ENCODE assay signal across 9 cellular contexts in the genomic region with DNA sequence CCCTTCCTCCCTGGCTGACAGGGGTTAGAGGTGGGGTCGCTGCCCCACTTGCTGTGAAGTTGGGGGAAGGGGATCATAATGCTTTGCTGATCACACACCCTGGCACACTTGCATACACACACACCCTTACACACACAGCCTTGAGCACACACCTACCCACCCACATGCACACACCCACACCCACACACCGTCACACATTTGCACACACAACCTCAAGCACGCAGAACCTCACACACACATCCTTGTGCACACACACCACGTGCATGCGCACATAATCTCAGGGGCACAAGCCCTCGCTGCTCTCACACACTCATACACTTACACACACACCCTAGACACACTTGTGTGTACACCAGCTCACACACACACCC. TPM values are rescaled to one million over a fixed set of nuclear protein-coding genes. Genes with fewer than 3 reads are reported as not detected.
"Had no signal": no experiment of that assay in that cellular context is flagged by ENCODE, and none has a peak within 500 bp of the region (broad histone marks: within the 10 kb centered on the region; RNA-seq: fewer than 3 reads in every experiment).

No MANE protein-coding gene starts in this region.

- DNase-seq: activated CD8-positive, alpha-beta memory T cell treated with anti-CD3 and anti-CD28 coated beads, Interleukin-2, amount 50 U/mL, for 4 hours; glutamatergic neuron; posterior cingulate gyrus had no signal

- H3K4me3 ChIP-seq: ascending aorta, cardiac muscle cell, esophagus muscularis mucosa, neural progenitor cell, skin epidermis, vagina had no signal

- H3K36me3 ChIP-seq: ascending aorta, cardiac muscle cell, esophagus muscularis mucosa, neural progenitor cell, vagina had no signal

- H3K4me3 Mint-ChIP-seq: neural progenitor cell had no signal

- H3K9ac ChIP-seq: neural progenitor cell had no signal

- H3K9me3 ChIP-seq: ascending aorta, esophagus muscularis mucosa, vagina had no signal

- H3K36me3 Mint-ChIP-seq: neural progenitor cell had no signal

- H3K27me3 ChIP-seq: ascending aorta, cardiac muscle cell, vagina had no signal

- H3K27ac ChIP-seq: ascending aorta, cardiac muscle cell, esophagus muscularis mucosa, neural progenitor cell, vagina had no signal

- H2AFZ ChIP-seq: neural progenitor cell had no signal

- H3K9me3 Mint-ChIP-seq: neural progenitor cell had no signal

- H3K4me2 ChIP-seq: neural progenitor cell had no signal

- H3K27ac Mint-ChIP-seq: neural progenitor cell had no signal

RNA-seq across cellular contexts. Expression of gene TNFRSF8, which starts 16.4 kb away (rescaled TPM):
- polyA plus RNA-seq: cardiac muscle cell had no signal
